Comparison of ENCODE assay signal across 8 cellular contexts in genomic region chr10:45803611-45804010, GRCh38. TPM values are rescaled to one million over a fixed set of nuclear protein-coding genes. Genes with fewer than 3 reads are reported as not detected.
DNase-seq lines count a peak whose midpoint lies in the region; ATAC-seq, FAIRE-seq and TF ChIP-seq lines count a peak whose summit lies in the region.
"Not testable (repeated sequence)": the region's sequence is repeated elsewhere in the genome, so short reads cannot be mapped to it uniquely, and the experiment has no call there.

No MANE protein-coding gene starts in this region.

- not testable (repeated sequence) for BruUV-seq in K562 (replicated peaks; lab: Mats Ljungman, UMichigan)

- not testable (repeated sequence) for TF ChIP-seq POLR2A in K562 (conservative IDR thresholded peaks at IDR 0.05)

- not testable (repeated sequence) for H3K27ac ChIP-seq in K562 (ENCODE audit: extremely low read depth, low read depth, low read length); left lung

- FAIRE-seq in K562 (lab: Jason Lieb, UNC) = not testable (repeated sequence)

- ATAC-seq in K562 (peak; percentile 46), left lung (peak; percentile 15)

- not testable (repeated sequence) for TF ChIP-seq EP300 in K562 (IDR thresholded peaks at IDR 0.05; ENCODE audit: low read length)

- not testable (repeated sequence) for H3K27me3 ChIP-seq in K562 (ENCODE audit: control insufficient read depth in 2 of 2, insufficient read depth in 2 of 2, low read length in 2 of 2); left lung

- WGBS in K562 (ENCODE audit: insufficient coverage, low coverage, missing lambda C conversion rate) = under 1% methylated on average over 5 of the region's 5 CpGs

- in situ Hi-C loops in K562 (cut with MboI) = loop anchor here (25.0 kb wide), 1 partner anchor 134 kb away; no protein-coding TSS in a partner anchor

- CTCF ChIA-PET in K562 (lab: Yijun Ruan, JAX; ENCODE audit: low intra/inter-chr PET ratio) = not testable (repeated sequence)

- H3K9me1 ChIP-seq in K562 (ENCODE audit: control insufficient read depth, insufficient read depth, low read length) = not testable (repeated sequence)

- DNase-seq in Daoy (ENCODE audit: low read depth) = peak; percentile 61
- DNase-seq in HFF-Myc (ENCODE audit: extremely low read depth, low read depth) = peak; percentile 10
- peak; percentile 56 for DNase-seq in MV-4-11 (lab: John Stamatoyannopoulos, UW)
- peak; percentile 65 for DNase-seq in SW480 (ENCODE audit: low spot score)
- DNase-seq in K562 (ENCODE audit: extremely low read depth in 1 of 4, low spot score in 3 of 4); left lung: not testable (repeated sequence)
- DNase-seq in fibroblast of mammary gland (ENCODE audit: low read depth) = peak; percentile 12
- DNase-seq in skeletal muscle cell (ENCODE audit: low read depth) = peak; percentile 11

- POLR2A ChIA-PET in K562 (lab: Yijun Ruan, JAX) = not testable (repeated sequence)

- H3K79me2 ChIP-seq in K562 (ENCODE audit: control insufficient read depth, insufficient read depth, low read length) = not testable (repeated sequence)

- not testable (repeated sequence) for TF ChIP-seq CTCF in HFF-Myc (IDR thresholded peaks at IDR 0.05; ENCODE audit: low read depth, low read length, missing control alignments); K562 (IDR thresholded peaks at IDR 0.05 in 2 of 3, conservative IDR thresholded peaks at IDR 0.05 in 1 of 3; ENCODE audit: insufficient read depth in 2 of 3, low read depth in 1 of 3, low read length in 3 of 3); fibroblast of mammary gland (conservative IDR thresholded peaks at IDR 0.05; ENCODE audit: control insufficient read depth, insufficient read depth, low read depth, low read length); left lung (IDR thresholded peaks at IDR 0.05)

- H3K9ac ChIP-seq in K562 (ENCODE audit: insufficient read depth in 1 of 2, low read depth in 2 of 2, low read length in 2 of 2) = not testable (repeated sequence)

- not testable (repeated sequence) for H3K9me3 ChIP-seq in K562 (replicated peaks; ENCODE audit: control insufficient read depth, insufficient read depth, low read depth, low read length); left lung

- not testable (repeated sequence) for H4K20me1 ChIP-seq in K562 (replicated peaks; ENCODE audit: control insufficient read depth, insufficient read depth, low read length)

- not testable (repeated sequence) for H3K4me2 ChIP-seq in K562 (ENCODE audit: insufficient read depth, low read length)

- H3K4me1 ChIP-seq in K562 (replicated peaks in 1 of 2; ENCODE audit: control insufficient read depth in 2 of 2, insufficient read depth in 2 of 2, low read length in 2 of 2); left lung: not testable (repeated sequence)

- not testable (repeated sequence) for TF ChIP-seq RAD21 in K562 (CRISPR knock-in tag; conservative IDR thresholded peaks at IDR 0.05 in 1 of 2, IDR thresholded peaks at IDR 0.05 in 1 of 2)

- not testable (repeated sequence) for H3K4me3 ChIP-seq in HFF-Myc (replicated peaks; ENCODE audit: low read depth, low read length); K562; fibroblast of mammary gland (ENCODE audit: control insufficient read depth, low read depth, low read length); left lung; skeletal muscle cell (ENCODE audit: low read depth, low read length)

- H2AFZ ChIP-seq in K562 (ENCODE audit: low read depth, low read length) = not testable (repeated sequence)

- not testable (repeated sequence) for H3K36me3 ChIP-seq in K562 (ENCODE audit: control insufficient read depth, insufficient read depth, low read length); left lung

- intact Hi-C loops in K562 (cut with micrococcal nuclease); left lung (cut with DNase I): not testable (repeated sequence)

RNA-seq across cellular contexts. Expression of gene AGAP4, which starts 43.7 kb away (rescaled TPM):
- 3.2 and 3.6 TPM in 2 replicates for total RNA-seq in Daoy (2014; rRNA removed; shearing (Covaris generic))
- 41.4 and 98.0 TPM in 2 replicates for total RNA-seq in K562 (2011; cell fraction: chromatin; rRNA removed; ENCODE audit: low replicate concordance)
- 25.2 and 29.5 TPM in 2 replicates for total RNA-seq in K562 (2011; cell fraction: nucleolus; rRNA removed)
- 27.5 and 36.4 TPM in 2 replicates for total RNA-seq in K562 (2011; cell fraction: nucleoplasm; rRNA removed)
- total RNA-seq in K562 (2014; rRNA removed) = 11.9 and 14.2 TPM in 2 replicates
- total RNA-seq in K562 (2014; rRNA removed; fragmentation: Illumina TruSeq; extraction: Trizol) = 13.7 and 16.7 TPM in 2 replicates
- 15.1 and 18.0 TPM in 2 replicates for total RNA-seq in K562 (2015; rRNA removed; fragmentation: Illumina TruSeq; extraction: Trizol)
- 20.8 and 22.0 TPM in 2 replicates for total RNA-seq in K562 (2021)
- polyA plus RNA-seq in K562 (2011; rRNA removed) = 41.6 and 46.6 TPM in 2 replicates
- polyA plus RNA-seq in K562 (2011; cell fraction: cytosol; rRNA removed) = 11.9 and 17.0 TPM in 2 replicates
- polyA plus RNA-seq in K562 (2011; cell fraction: nucleus; rRNA removed) = 135 and 145 TPM in 2 replicates
- polyA plus RNA-seq in K562 (2012) = 19.3 and 24.4 TPM in 2 replicates
- polyA plus RNA-seq in K562 (2014; fragmentation: Illumina TruSeq; extraction: Trizol) = 17.5 and 18.0 TPM in 2 replicates
- 1 to 10 TPM; 1.5 to 6.0 TPM for polyA plus RNA-seq in K562 (2014; fragmentation: Nextera tagmentation; extraction: Ambion mirVana)
- polyA plus RNA-seq in K562 (2014; rRNA removed) = 22.7 and 26.6 TPM in 2 replicates
- 11.2 and 12.9 TPM in 2 replicates for polyA minus RNA-seq in K562 (2011; rRNA and poly(A)+ RNA removed)
- 6.5 and 7.7 TPM in 2 replicates for polyA minus RNA-seq in K562 (2011; cell fraction: cytosol; rRNA and poly(A)+ RNA removed)
- polyA minus RNA-seq in K562 (2011; cell fraction: nucleus; rRNA and poly(A)+ RNA removed) = 11.0 and 20.1 TPM in 2 replicates
- 10 to 100 TPM; 15.0 to 15.5 TPM for total RNA-seq in left lung
